ENCODE assay signal across 3 cellular contexts in the genomic region with DNA sequence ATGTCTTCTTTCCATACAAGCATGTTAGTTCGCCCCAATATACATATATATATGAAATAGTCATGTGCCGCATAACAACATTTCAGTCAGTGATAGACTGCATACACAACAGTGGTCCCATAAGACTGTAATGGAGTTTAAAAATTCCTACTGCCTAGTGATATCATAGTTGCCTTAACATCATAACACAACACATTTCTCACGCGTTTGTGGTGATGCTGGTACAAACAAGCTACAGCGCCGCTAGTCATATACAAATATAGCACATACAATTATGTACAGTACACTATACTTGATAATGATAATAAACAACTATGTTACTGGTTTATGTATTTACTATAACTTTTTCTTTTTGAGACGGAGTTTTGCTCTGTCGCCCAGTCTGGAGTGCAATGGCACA. TPM values are rescaled to one million over a fixed set of nuclear protein-coding genes. Genes with fewer than 3 reads are reported as not detected.
"Had no signal": no experiment of that assay in that cellular context is flagged by ENCODE, and none has a peak within 500 bp of the region (broad histone marks: within the 10 kb centered on the region; RNA-seq: fewer than 3 reads in every experiment).

No MANE protein-coding gene starts in this region.

- DNase-seq: GDM1, GF-D8 had no signal

- H3K4me3 ChIP-seq: GM12878 had no signal

RNA-seq across cellular contexts. Expression of a gene that starts 46.5 kb away (rescaled TPM):
- polyA plus RNA-seq: GM12878 had no signal
